Comparison of ENCODE assay signal across 30 cellular contexts in genomic region chr5:2238732-2239131, GRCh38.
"Had no signal": no experiment of that assay in that cellular context is flagged by ENCODE, and none has a peak within 500 bp of the region (broad histone marks: within the 10 kb centered on the region; RNA-seq: fewer than 3 reads in every experiment).

No MANE protein-coding gene starts in this region.

- H3K4me3 ChIP-seq: ascending aorta, cardiac muscle cell had no signal

- DNase-seq: activated B cell treated with CpG ODN at 0.5 μM for 24 hours; activated CD4-positive, alpha-beta memory T cell treated with anti-CD3 and anti-CD28 coated beads for 36 hours; activated CD4-positive, alpha-beta T cell treated with anti-CD3 and anti-CD28 coated beads for 4 hours; activated CD4-positive, alpha-beta T cell treated with anti-CD3 and anti-CD28 coated beads, Interleukin-2, amount 10 ng/mL, durations not matched to agents 24 days and 14 days; activated CD4-positive, alpha-beta T cell treated with anti-CD3 and anti-CD28 coated beads, Interleukin-2, amount 50 U/mL, for 1 hour; activated CD4-positive, alpha-beta T cell treated with anti-CD3 and anti-CD28 coated beads, Interleukin-2, amount 50 U/mL, for 4 hours; activated CD4-positive, CD25-positive, alpha-beta regulatory T cell treated with anti-CD3 and anti-CD28 coated beads, Interleukin-2, amount 50 U/mL, for 72 hours; activated CD8-positive, alpha-beta memory T cell treated with anti-CD3 and anti-CD28 coated beads, Interleukin-2, amount 50 U/mL, for 4 hours; activated CD8-positive, alpha-beta T cell treated with anti-CD3 and anti-CD28 coated beads for 36 hours; activated effector memory CD4-positive, alpha-beta T cell treated with anti-CD3 and anti-CD28 coated beads, Interleukin-2, amount 50 U/mL, for 16 hours; activated naive CD4-positive, alpha-beta T cell treated with anti-CD3 and anti-CD28 coated beads, Interleukin-2, amount 10 ng/mL, durations not matched to agents 7 days and 5 days; activated naive CD4-positive, alpha-beta T cell treated with Interleukin-2 at 50 U/mL for 16 hours; activated naive CD8-positive, alpha-beta T cell treated with anti-CD3 and anti-CD28 coated beads, Interleukin-2, amount 10 ng/mL, durations not matched to agents 7 days and 5 days; activated naive CD8-positive, alpha-beta T cell treated with anti-CD3 and anti-CD28 coated beads, Interleukin-2, amount 50 U/mL, for 24 hours; activated T-cell treated with anti-CD3 and anti-CD28 coated beads for 4 hours; activated T-cell treated with anti-CD3 and anti-CD28 coated beads, Interleukin-2, amount 50 U/mL, for 1 hour; activated T-cell treated with anti-CD3 and anti-CD28 coated beads, Interleukin-2, amount 50 U/mL, for 4 hours; activated T-cell treated with anti-CD3 and anti-CD28 coated beads, Interleukin-2, amount 50 U/mL, for 72 hours; amygdala; anterior cingulate cortex; caudate nucleus; cerebellar nuclear complex; SW 1271; T-helper 1 cell; T-helper 2 cell; T-helper 9 cell had no signal

- ATAC-seq: activated CD8-positive, alpha-beta T cell treated with anti-CD3 and anti-CD28 coated beads for 36 hours; activated naive CD8-positive, alpha-beta T cell treated with anti-CD3 and anti-CD28 coated beads, Interleukin-2, amount 50 U/mL, for 24 hours; activated T-cell treated with anti-CD3 and anti-CD28 coated beads, Interleukin-2, amount 50 U/mL, for 4 hours; activated T-cell treated with anti-CD3 and anti-CD28 coated beads, Interleukin-2, amount 50 U/mL, for 72 hours; activated T-helper 17 cell treated with anti-CD3 and anti-CD28 coated beads, Interleukin-2, amount 50 U/mL, for 72 hours had no signal

- H3K4me1 ChIP-seq: ascending aorta had no signal

- H3K27me3 ChIP-seq: ascending aorta, cardiac muscle cell had no signal

- H3K27ac ChIP-seq: ascending aorta, cardiac muscle cell, VCaP had no signal

- H3K36me3 ChIP-seq: ascending aorta, cardiac muscle cell had no signal
